Comparison of ENCODE assay signal across 8 cellular contexts in genomic region chr9:119026120-119026519, GRCh38.
DNase-seq lines count a peak whose midpoint lies in the region; ATAC-seq and TF ChIP-seq lines count a peak whose summit lies in the region.

No MANE protein-coding gene starts in this region.

- H3K4me3 ChIP-seq in AG10803 (ENCODE audit: low read length): no peak overlapping the region
- no peak overlapping the region for H3K4me3 ChIP-seq in CD8-positive, alpha-beta memory T cell (ENCODE audit: low read length)

- H3K4me3 Mint-ChIP-seq in CD8-positive, alpha-beta memory T cell: no peak overlapping the region

- DNase-seq in AG10803 (ENCODE audit: low read depth) (peak; percentile 90), NCI-H2196 (lab: John Stamatoyannopoulos, UW; ENCODE audit: unreplicated experiment) (peak; percentile 75), fibroblast of gingiva (ENCODE audit: low read depth) (peak; percentile 52), occipital lobe (lab: John Stamatoyannopoulos, UW) (peak; percentile 50), activated gamma-delta T cell (lab: John Stamatoyannopoulos, UW) (no peak), COLO829 (ENCODE audit: low spot score) (no peak)
- no peak for DNase-seq in CD8-positive, alpha-beta memory T cell

- no peaks in the 10 kb centered on the region for H3K27me3 ChIP-seq in CD8-positive, alpha-beta memory T cell (ENCODE audit: insufficient read depth, low read length, poor library complexity, severe bottlenecking)

- CTCF ChIA-PET in CD8-positive, alpha-beta memory T cell (lab: Charles Lee): no interaction called here

- no peak overlapping the region for H3K27ac ChIP-seq in CD8-positive, alpha-beta memory T cell (ENCODE audit: low read depth, low read length)

- no peak overlapping the region for H3K27ac Mint-ChIP-seq in CD8-positive, alpha-beta memory T cell

- TF ChIP-seq CTCF in AG10803 (conservative IDR thresholded peaks at IDR 0.05; ENCODE audit: low read length): no peak

- H3K36me3 Mint-ChIP-seq in CD8-positive, alpha-beta memory T cell: no peaks in the 10 kb centered on the region

- H3K4me1 Mint-ChIP-seq in CD8-positive, alpha-beta memory T cell: no peaks in the 10 kb centered on the region

- no peaks in the 10 kb centered on the region for H3K4me1 ChIP-seq in CD8-positive, alpha-beta memory T cell (ENCODE audit: insufficient read depth, low read length)

- H3K9me3 ChIP-seq in CD8-positive, alpha-beta memory T cell (ENCODE audit: low read length): no peaks in the 10 kb centered on the region

- no peaks in the 10 kb centered on the region for H3K36me3 ChIP-seq in CD8-positive, alpha-beta memory T cell (ENCODE audit: insufficient read depth, low read length)

- no peak for ATAC-seq in GM21528 (IDR thresholded peaks at IDR 0.05; ENCODE audit: low FRiP score, unreplicated experiment)

- POLR2A ChIA-PET in CD8-positive, alpha-beta memory T cell (lab: Charles Lee): no interaction called here

- no peaks in the 10 kb centered on the region for H3K27me3 Mint-ChIP-seq in CD8-positive, alpha-beta memory T cell

- H3K9me3 Mint-ChIP-seq in CD8-positive, alpha-beta memory T cell: peaks cover 0 to 8% (median 3%) of the 10 kb centered on the region in 5 donors

Comparison
In these comparisons a context has a peak if more than half of its experiments do, and no peak if none do; other contexts are left out.
1. DNase-seq: peak in AG10803 (single experiment), NCI-H2196 (single experiment), fibroblast of gingiva (single experiment) and occipital lobe (single experiment); none in activated gamma-delta T cell (single experiment), CD8-positive, alpha-beta memory T cell (0 of 5) and COLO829 (single experiment).